12 cellular contexts compared by ENCODE assay signal in genomic region chr19:9597027-9597426, GRCh38. TPM values are rescaled to one million over a fixed set of nuclear protein-coding genes. Genes with fewer than 3 reads are reported as not detected.
DNase-seq lines count a peak whose midpoint lies in the region; ATAC-seq and TF ChIP-seq lines count a peak whose summit lies in the region.
"Had no signal": no experiment of that assay in that cellular context is flagged by ENCODE, and none has a peak within 500 bp of the region (broad histone marks: within the 10 kb centered on the region; RNA-seq: fewer than 3 reads in every experiment).

No MANE protein-coding gene starts in this region.

- peak; percentile 57 for DNase-seq in AG08396 (ENCODE audit: low spot score)
- DNase-seq in HFFc6, result peak; percentile 95
- peak; percentile 64 for DNase-seq in adipocyte (ENCODE audit: low read depth)
- peak; percentile 92 to 96 for DNase-seq in foreskin keratinocyte
- no peak for DNase-seq in posterior vena cava (ENCODE audit: low spot score)
- DNase-seq in posterior cingulate gyrus, result no peak
- DNase-seq in NCI-H2196 (lab: John Stamatoyannopoulos, UW; ENCODE audit: unreplicated experiment), result no peak
- DNase-seq: cortex of kidney, NCI-H187, T-helper 9 cell had no signal

- peaks cover 4% of the 10 kb centered on the region; the same call in 1 of the 2 replicates for H3K9me3 Mint-ChIP-seq in HFFc6

- TF ChIP-seq CTCF in HFFc6 (IDR thresholded peaks at IDR 0.05), result no peak
- TF ChIP-seq CTCF in foreskin keratinocyte (conservative IDR thresholded peaks at IDR 0.05), result no peak

- peaks cover 2% of the 10 kb centered on the region for H3K9me3 ChIP-seq in adipocyte (ENCODE audit: control insufficient read depth, low read length)

- H3K4me1 Mint-ChIP-seq in HFFc6 (ENCODE audit: low read depth), result peaks cover 28% of the 10 kb centered on the region

- intact Hi-C loops in posterior vena cava (cut with DNase I), result no loop called here
- intact Hi-C loops in posterior cingulate gyrus (cut with DNase I), result no loop called here

- H3K27ac ChIP-seq in foreskin keratinocyte, result no peak overlapping the region

- H3K36me3 ChIP-seq in adipocyte (ENCODE audit: control insufficient read depth, insufficient read depth, low read length, severe bottlenecking), result no peaks in the 10 kb centered on the region

- H3K36me3 Mint-ChIP-seq in HFFc6 (ENCODE audit: low read depth), result peaks cover 9% of the 10 kb centered on the region; the same call in 1 of the 2 replicates

- no peak overlapping the region for H3K4me3 ChIP-seq in adipocyte (ENCODE audit: low read length)

- no peak overlapping the region; the same call in 1 of the 2 replicates for H3K4me3 Mint-ChIP-seq in HFFc6
- H3K4me3 Mint-ChIP-seq: activated T-helper 1 cell treated with anti-CD3 and anti-CD28 coated beads, Interleukin-12 subunit alpha, Interleukin-12 subunit beta, Interleukin-2, Interleukin-4 antibody, amounts not matched to agents 30 ng/mL and 10 ng/mL and 1 ng/mL, durations not matched to agents 14 hours and 24 hours and 36 hours had no signal

- peak; percentile 98 for ATAC-seq in foreskin keratinocyte
- no peak for ATAC-seq in HG03025 (IDR thresholded peaks at IDR 0.05; ENCODE audit: low FRiP score, unreplicated experiment)

- H3K4me1 ChIP-seq in adipocyte (ENCODE audit: control insufficient read depth, insufficient read depth, low read length) (peaks cover 9% of the 10 kb centered on the region), foreskin keratinocyte (peaks cover 7% of the 10 kb centered on the region)

- H3K27me3 ChIP-seq in adipocyte (replicated peaks; ENCODE audit: control insufficient read depth, insufficient read depth, low read length), result peaks cover 8% of the 10 kb centered on the region
- no peaks in the 10 kb centered on the region for H3K27me3 ChIP-seq in foreskin keratinocyte

- H3K27ac Mint-ChIP-seq in HFFc6, result peak overlapping the region; percentile 34
- H3K27ac Mint-ChIP-seq: activated T-helper 1 cell treated with anti-CD3 and anti-CD28 coated beads, Interleukin-12 subunit alpha, Interleukin-12 subunit beta, Interleukin-2, Interleukin-4 antibody, amounts not matched to agents 30 ng/mL and 10 ng/mL and 1 ng/mL, durations not matched to agents 14 hours and 24 hours and 36 hours had no signal

- H3K27me3 Mint-ChIP-seq in HFFc6 (ENCODE audit: insufficient read depth), result peaks cover 13% of the 10 kb centered on the region

- H3K9ac ChIP-seq in adipocyte (ENCODE audit: low read length), result no peak overlapping the region

RNA-seq across cellular contexts. Expression of gene ZNF121, which starts 12.7 kb away (rescaled TPM):
- 10 to 100 TPM; 20.9 to 30.9 (median 23.9) TPM for total RNA-seq in HFFc6 (2021; fragmentation: NEBNext Ultra II Directional; extraction: Animal tissue kit (Norgen Biotek cat#: 25700))
- total RNA-seq in foreskin keratinocyte (44.6 and 49.4 TPM in 2 replicates), posterior vena cava (10 to 100 TPM; 26.8 to 30.0 TPM)
- 5.2 and 5.9 TPM in 2 replicates for polyA plus RNA-seq in foreskin keratinocyte

RNA-seq across cellular contexts. Expression of gene ZNF561, which starts 24.0 kb away (rescaled TPM):
- 10 to 100 TPM; 25.0 to 31.6 (median 26.3) TPM for total RNA-seq in HFFc6 (2021; fragmentation: NEBNext Ultra II Directional; extraction: Animal tissue kit (Norgen Biotek cat#: 25700))
- total RNA-seq in foreskin keratinocyte (42.5 and 47.8 TPM in 2 replicates), posterior vena cava (10 to 100 TPM; 21.5 to 27.4 TPM)
- 10.2 and 12.2 TPM in 2 replicates for polyA plus RNA-seq in foreskin keratinocyte

RNA-seq across cellular contexts. Expression of gene ZNF426, which starts 58.6 kb away (rescaled TPM):
- total RNA-seq in HFFc6 (2021; fragmentation: NEBNext Ultra II Directional; extraction: Animal tissue kit (Norgen Biotek cat#: 25700)), result 10 to 100 TPM; 12.7 to 15.7 (median 15.0) TPM
- total RNA-seq in foreskin keratinocyte (10.9 and 11.4 TPM in 2 replicates), posterior vena cava (10 to 100 TPM; 16.8 to 16.9 TPM)
- polyA plus RNA-seq in foreskin keratinocyte, result 2.0 TPM in 2 replicates

Comparison
In these comparisons a context has a peak if more than half of its experiments do, and no peak if none do; other contexts are left out.
1. DNase-seq: peak in AG08396 (single experiment), HFFc6 (single experiment), adipocyte (single experiment) and foreskin keratinocyte (2 of 2); none in posterior vena cava (single experiment), posterior cingulate gyrus (0 of 10) and NCI-H2196 (single experiment).